Comparison of ENCODE assay signal across 36 cellular contexts in the genomic region with DNA sequence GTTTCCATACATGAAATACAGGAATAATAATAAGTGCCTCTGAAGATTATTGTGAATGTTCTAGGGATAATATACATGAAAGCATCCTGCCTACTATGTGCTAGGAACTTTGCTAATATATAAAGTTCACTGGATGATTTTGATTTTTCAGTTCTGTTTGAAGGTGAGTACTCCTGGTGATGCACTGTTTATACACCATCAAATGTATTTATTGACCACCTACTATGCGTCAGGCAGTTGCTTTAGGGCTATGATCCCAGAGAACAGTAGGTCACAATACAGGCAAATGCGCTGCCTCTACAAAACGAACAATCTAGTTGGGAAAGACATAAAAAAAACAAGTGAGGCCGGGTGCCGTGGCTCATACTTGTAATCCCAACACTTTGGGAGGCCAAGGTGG. TPM values are rescaled to one million over a fixed set of nuclear protein-coding genes. Genes with fewer than 3 reads are reported as not detected.
"Had no signal": no experiment of that assay in that cellular context is flagged by ENCODE, and none has a peak within 500 bp of the region (broad histone marks: within the 10 kb centered on the region; RNA-seq: fewer than 3 reads in every experiment).

No MANE protein-coding gene starts in this region.

- H3K4me1 Mint-ChIP-seq: activated B cell treated with CpG ODN at 0.5 μM for 24 hours; activated naive CD8-positive, alpha-beta T cell treated with anti-CD3 and anti-CD28 coated beads, Interleukin-2, amount 50 U/mL, for 24 hours; brain had no signal

- FAIRE-seq: bronchial epithelial cell, TTC549 had no signal

- H3K4me3 Mint-ChIP-seq: activated B cell treated with CpG ODN at 0.5 μM for 24 hours; activated CD4-positive, alpha-beta memory T cell treated with anti-CD3 and anti-CD28 coated beads for 36 hours; activated CD4-positive, alpha-beta T cell treated with anti-CD3 and anti-CD28 coated beads, Interleukin-2, amount 10 ng/mL, durations not matched to agents 24 days and 14 days; activated CD8-positive, alpha-beta memory T cell treated with anti-CD3 and anti-CD28 coated beads, Interleukin-2, amount 10 ng/mL, durations not matched to agents 7 days and 5 days; activated CD8-positive, alpha-beta T cell treated with anti-CD3 and anti-CD28 coated beads for 36 hours; activated naive CD4-positive, alpha-beta T cell treated with anti-CD3 and anti-CD28 coated beads, Interleukin-2, amount 50 U/mL, for 24 hours; activated naive CD8-positive, alpha-beta T cell; activated naive CD8-positive, alpha-beta T cell treated with anti-CD3 and anti-CD28 coated beads, Interleukin-2, amount 10 ng/mL, durations not matched to agents 7 days and 5 days; activated naive CD8-positive, alpha-beta T cell treated with anti-CD3 and anti-CD28 coated beads, Interleukin-2, amount 50 U/mL, for 24 hours; activated T-cell treated with anti-CD3 and anti-CD28 coated beads, Interleukin-2, amount 50 U/mL, for 24 hours; brain; central memory CD8-positive, alpha-beta T cell; T-helper 1 cell treated with Interleukin-12 subunit alpha and Interleukin-12 subunit beta and Interleukin-4 antibody, amounts not matched to agents 30 μg/mL and 1 μg/mL, for 36 hours; T-helper 2 cell treated with Interferon-gamma antibody and Interleukin-4, amounts not matched to agents 5 μg/mL and 100 μg/mL, for 36 hours had no signal

- H3K27ac Mint-ChIP-seq: activated B cell treated with CpG ODN at 0.5 μM for 24 hours; activated CD4-positive, alpha-beta memory T cell treated with anti-CD3 and anti-CD28 coated beads for 36 hours; activated CD4-positive, alpha-beta T cell treated with anti-CD3 and anti-CD28 coated beads, Interleukin-2, amount 10 ng/mL, durations not matched to agents 24 days and 14 days; activated CD8-positive, alpha-beta memory T cell treated with anti-CD3 and anti-CD28 coated beads, Interleukin-2, amount 10 ng/mL, durations not matched to agents 7 days and 5 days; activated CD8-positive, alpha-beta T cell treated with anti-CD3 and anti-CD28 coated beads for 36 hours; activated naive CD4-positive, alpha-beta T cell treated with anti-CD3 and anti-CD28 coated beads, Interleukin-2, amount 50 U/mL, for 24 hours; activated naive CD8-positive, alpha-beta T cell; activated naive CD8-positive, alpha-beta T cell treated with anti-CD3 and anti-CD28 coated beads, Interleukin-2, amount 10 ng/mL, durations not matched to agents 7 days and 5 days; activated naive CD8-positive, alpha-beta T cell treated with anti-CD3 and anti-CD28 coated beads, Interleukin-2, amount 50 U/mL, for 24 hours; activated T-cell treated with anti-CD3 and anti-CD28 coated beads, Interleukin-2, amount 50 U/mL, for 24 hours; activated T-helper 2 cell treated with anti-CD3 and anti-CD28 coated beads, Interferon-gamma antibody, Interleukin-2, Interleukin-4, amounts not matched to agents 10 μg/mL and 5 μg/mL and 100 μg/mL, durations not matched to agents 14 hours and 24 hours and 36 hours; brain; T-helper 1 cell treated with Interleukin-12 subunit alpha and Interleukin-12 subunit beta and Interleukin-4 antibody, amounts not matched to agents 30 μg/mL and 1 μg/mL, for 36 hours; T-helper 2 cell treated with Interferon-gamma antibody and Interleukin-4, amounts not matched to agents 5 μg/mL and 100 μg/mL, for 36 hours had no signal

- H3K27me3 Mint-ChIP-seq: activated B cell treated with CpG ODN at 0.5 μM for 24 hours; activated CD4-positive, alpha-beta memory T cell treated with anti-CD3 and anti-CD28 coated beads for 36 hours; activated CD4-positive, alpha-beta T cell treated with anti-CD3 and anti-CD28 coated beads, Interleukin-2, amount 10 ng/mL, durations not matched to agents 24 days and 14 days; activated CD8-positive, alpha-beta memory T cell treated with anti-CD3 and anti-CD28 coated beads, Interleukin-2, amount 10 ng/mL, durations not matched to agents 7 days and 5 days; activated CD8-positive, alpha-beta T cell treated with anti-CD3 and anti-CD28 coated beads for 36 hours; activated naive CD4-positive, alpha-beta T cell treated with anti-CD3 and anti-CD28 coated beads, Interleukin-2, amount 50 U/mL, for 24 hours; activated naive CD8-positive, alpha-beta T cell; activated naive CD8-positive, alpha-beta T cell treated with anti-CD3 and anti-CD28 coated beads, Interleukin-2, amount 10 ng/mL, durations not matched to agents 7 days and 5 days; activated naive CD8-positive, alpha-beta T cell treated with anti-CD3 and anti-CD28 coated beads, Interleukin-2, amount 50 U/mL, for 24 hours; activated T-cell treated with anti-CD3 and anti-CD28 coated beads, Interleukin-2, amount 50 U/mL, for 24 hours; brain; central memory CD8-positive, alpha-beta T cell had no signal

- DNase-seq: activated B cell treated with CpG ODN at 0.5 μM for 24 hours; activated CD4-positive, alpha-beta memory T cell treated with anti-CD3 and anti-CD28 coated beads for 36 hours; activated CD4-positive, alpha-beta T cell treated with anti-CD3 and anti-CD28 coated beads for 4 hours; activated CD4-positive, alpha-beta T cell treated with anti-CD3 and anti-CD28 coated beads, Interleukin-2, amount 10 ng/mL, durations not matched to agents 24 days and 14 days; activated CD4-positive, alpha-beta T cell treated with anti-CD3 and anti-CD28 coated beads, Interleukin-2, amount 50 U/mL, for 1 hour; activated CD4-positive, alpha-beta T cell treated with anti-CD3 and anti-CD28 coated beads, Interleukin-2, amount 50 U/mL, for 4 hours; activated CD4-positive, CD25-positive, alpha-beta regulatory T cell treated with anti-CD3 and anti-CD28 coated beads, Interleukin-2, amount 50 U/mL, for 72 hours; activated CD8-positive, alpha-beta memory T cell treated with anti-CD3 and anti-CD28 coated beads, Interleukin-2, amount 10 ng/mL, durations not matched to agents 7 days and 5 days; activated CD8-positive, alpha-beta memory T cell treated with anti-CD3 and anti-CD28 coated beads, Interleukin-2, amount 50 U/mL, for 48 hours; activated CD8-positive, alpha-beta T cell treated with anti-CD3 and anti-CD28 coated beads for 36 hours; activated effector memory CD4-positive, alpha-beta T cell treated with Interleukin-2 at 50 U/mL for 16 hours; activated gamma-delta T cell; activated naive CD8-positive, alpha-beta T cell treated with anti-CD3 and anti-CD28 coated beads, Interleukin-2, amount 10 ng/mL, durations not matched to agents 7 days and 5 days; activated naive CD8-positive, alpha-beta T cell treated with anti-CD3 and anti-CD28 coated beads, Interleukin-2, amount 50 U/mL, for 24 hours; activated T-cell treated with anti-CD3 and anti-CD28 coated beads, Interleukin-2, amount 50 U/mL, for 24 hours; activated T-cell treated with anti-CD3 and anti-CD28 coated beads, Interleukin-2, amount 50 U/mL, for 48 hours; amygdala; anterior cingulate cortex; caudate nucleus; cerebellar nuclear complex; SW 1271; T-helper 1 cell; T-helper 2 cell; T-helper 9 cell had no signal

- H3K9me3 ChIP-seq: ascending aorta had no signal

- H3K27me3 ChIP-seq: ascending aorta, cardiac muscle cell had no signal

- H3K9me3 Mint-ChIP-seq: activated B cell treated with CpG ODN at 0.5 μM for 24 hours; activated CD4-positive, alpha-beta memory T cell treated with anti-CD3 and anti-CD28 coated beads for 36 hours; activated CD4-positive, alpha-beta T cell treated with anti-CD3 and anti-CD28 coated beads, Interleukin-2, amount 10 ng/mL, durations not matched to agents 24 days and 14 days; activated CD8-positive, alpha-beta T cell treated with anti-CD3 and anti-CD28 coated beads for 36 hours; activated naive CD4-positive, alpha-beta T cell treated with anti-CD3 and anti-CD28 coated beads, Interleukin-2, amount 50 U/mL, for 24 hours; activated naive CD8-positive, alpha-beta T cell treated with anti-CD3 and anti-CD28 coated beads, Interleukin-2, amount 10 ng/mL, durations not matched to agents 7 days and 5 days; activated naive CD8-positive, alpha-beta T cell treated with anti-CD3 and anti-CD28 coated beads, Interleukin-2, amount 50 U/mL, for 24 hours; activated T-cell treated with anti-CD3 and anti-CD28 coated beads, Interleukin-2, amount 50 U/mL, for 24 hours; activated T-helper 2 cell treated with anti-CD3 and anti-CD28 coated beads, Interferon-gamma antibody, Interleukin-2, Interleukin-4, amounts not matched to agents 10 μg/mL and 5 μg/mL and 100 μg/mL, durations not matched to agents 14 hours and 24 hours and 36 hours; brain; central memory CD8-positive, alpha-beta T cell; T-helper 1 cell treated with Interleukin-12 subunit alpha and Interleukin-12 subunit beta and Interleukin-4 antibody, amounts not matched to agents 30 μg/mL and 1 μg/mL, for 36 hours; T-helper 2 cell treated with Interferon-gamma antibody and Interleukin-4, amounts not matched to agents 5 μg/mL and 100 μg/mL, for 36 hours had no signal

- ATAC-seq: activated CD8-positive, alpha-beta memory T cell treated with anti-CD3 and anti-CD28 coated beads, Interleukin-2, amount 10 ng/mL, durations not matched to agents 7 days and 5 days; activated CD8-positive, alpha-beta T cell treated with anti-CD3 and anti-CD28 coated beads for 36 hours; activated naive CD8-positive, alpha-beta T cell treated with anti-CD3 and anti-CD28 coated beads, Interleukin-2, amount 50 U/mL, for 24 hours had no signal

- H3K27ac ChIP-seq: cardiac muscle cell, VCaP had no signal

- H3K4me3 ChIP-seq: ascending aorta, cardiac muscle cell had no signal

RNA-seq across cellular contexts. Expression of gene LYG1, which starts 24.4 kb away (rescaled TPM):
- total RNA-seq: ascending aorta had no signal
